In genomic region chr11:134026655-134027343, GRCh38 we compare ENCODE assay signal across 13 cellular contexts. TPM values are rescaled to one million over a fixed set of nuclear protein-coding genes. Genes with fewer than 3 reads are reported as not detected.
DNase-seq lines count a peak whose midpoint lies in the region; ATAC-seq and TF ChIP-seq lines count a peak whose summit lies in the region.
"Had no signal": no experiment of that assay in that cellular context is flagged by ENCODE, and none has a peak within 500 bp of the region (broad histone marks: within the 10 kb centered on the region; RNA-seq: fewer than 3 reads in every experiment).

No MANE protein-coding gene starts in this region.

- TF ChIP-seq POLR2A in erythroblast (IDR thresholded peaks at IDR 0.05; ENCODE audit: low read length) = no peak

- H3K36me3 Mint-ChIP-seq in CD4-positive, CD25-positive, alpha-beta regulatory T cell = no peaks in the 10 kb centered on the region
- no peaks in the 10 kb centered on the region for H3K36me3 Mint-ChIP-seq in GM23338 (ENCODE audit: low read depth)

- H3K27me3 ChIP-seq in CD4-positive, CD25-positive, alpha-beta regulatory T cell (ENCODE audit: control insufficient read depth, insufficient read depth, low read length) = no peaks in the 10 kb centered on the region
- no peaks in the 10 kb centered on the region; the same call in 1 of the 2 replicates for H3K27me3 ChIP-seq in GM23338 (ENCODE audit: insufficient read depth)
- H3K27me3 ChIP-seq: right lobe of liver had no signal

- H3F3A ChIP-seq in GM23338 (replicated peaks; ENCODE audit: low read depth) = no peaks in the 10 kb centered on the region

- peak overlapping the region in 2 of 3 donors; percentile 93 to 94 for H3K27ac Mint-ChIP-seq in CD4-positive, CD25-positive, alpha-beta regulatory T cell
- H3K27ac Mint-ChIP-seq in GM23338 = no peak overlapping the region

- peaks cover 0 to 2% (median 0%) of the 10 kb centered on the region in 7 donors for H3K9me3 Mint-ChIP-seq in CD4-positive, CD25-positive, alpha-beta regulatory T cell
- no peaks in the 10 kb centered on the region for H3K9me3 Mint-ChIP-seq in GM23338

- TF ChIP-seq CTCF in GM23338 (conservative IDR thresholded peaks at IDR 0.05; ENCODE audit: low read depth in 2 of 2) = no peak

- peak overlapping the region; percentile 49 for H3K4me3 ChIP-seq in CD4-positive, CD25-positive, alpha-beta regulatory T cell (ENCODE audit: low read depth, low read length)
- H3K4me3 ChIP-seq in GM23338 = no peak overlapping the region
- H3K4me3 ChIP-seq: right lobe of liver had no signal

- no peaks in the 10 kb centered on the region for H3K36me3 ChIP-seq in CD4-positive, CD25-positive, alpha-beta regulatory T cell (ENCODE audit: control insufficient read depth, insufficient read depth, low read length)
- no peaks in the 10 kb centered on the region for H3K36me3 ChIP-seq in GM23338 (ENCODE audit: insufficient read depth)
- H3K36me3 ChIP-seq: right lobe of liver had no signal

- H4K20me1 ChIP-seq in GM23338 (replicated peaks; ENCODE audit: insufficient read depth) = no peaks in the 10 kb centered on the region; the same call in 1 of the 2 replicates

- H3K9me2 ChIP-seq in GM23338 (ENCODE audit: insufficient read depth) = no peaks in the 10 kb centered on the region

- no peaks in the 10 kb centered on the region for H3K79me2 ChIP-seq in GM23338 (replicated peaks; ENCODE audit: insufficient read depth)

- no peaks in the 10 kb centered on the region for H3K9me3 ChIP-seq in CD4-positive, CD25-positive, alpha-beta regulatory T cell (ENCODE audit: control insufficient read depth in 2 of 2, low read length in 2 of 2)
- H3K9me3 ChIP-seq: right lobe of liver had no signal

- H3K4me2 ChIP-seq in GM23338 = no peak overlapping the region

- DNase-seq in CD4-positive, CD25-positive, alpha-beta regulatory T cell = no peak
- DNase-seq in GM23338 (ENCODE audit: low spot score) (peak; percentile 45), kidney tubule cell (ENCODE audit: low spot score) (peak; percentile 28), erythroblast (lab: John Stamatoyannopoulos, UW) (no peak), NCI-H526 treated with DMSO at 0.1 percent for 48 hours (lab: John Stamatoyannopoulos, UW) (no peak), inferior parietal cortex (ENCODE audit: extremely low spot score) (no peak)
- DNase-seq: KG1, NCI-H446 had no signal

- H2AFZ ChIP-seq in GM23338 = no peak overlapping the region

- H3K4me1 Mint-ChIP-seq in CD4-positive, CD25-positive, alpha-beta regulatory T cell = peaks cover 9 to 48% (median 31%) of the 10 kb centered on the region in 4 donors
- peaks cover 22% of the 10 kb centered on the region for H3K4me1 Mint-ChIP-seq in GM23338

- H3K27ac ChIP-seq in CD4-positive, CD25-positive, alpha-beta regulatory T cell (ENCODE audit: insufficient read depth, low read length, poor library complexity, severe bottlenecking) = peak overlapping the region; percentile 64
- no peak overlapping the region for H3K27ac ChIP-seq in GM23338 (ENCODE audit: low read depth)
- H3K27ac ChIP-seq: C4-2B, right lobe of liver had no signal

- peaks cover 24% of the 10 kb centered on the region for H3K4me1 ChIP-seq in CD4-positive, CD25-positive, alpha-beta regulatory T cell (ENCODE audit: control insufficient read depth, insufficient read depth, low read length, poor library complexity, severe bottlenecking)
- H3K4me1 ChIP-seq in GM23338 (ENCODE audit: insufficient read depth) = peaks cover 4% of the 10 kb centered on the region; the same call in 1 of the 2 replicates
- H3K4me1 ChIP-seq: right lobe of liver had no signal

- ATAC-seq in CD4-positive, CD25-positive, alpha-beta regulatory T cell (ENCODE audit: low read depth in 2 of 2) = no peak
- ATAC-seq in GM23338 = peak; percentile 77
- ATAC-seq in SK-N-SH treated with all-trans-retinoic acid at 6 μM for 48 hours = peak; percentile 12; the same call in 2 of the 3 replicates
- ATAC-seq in HG03108 (IDR thresholded peaks at IDR 0.05; ENCODE audit: unreplicated experiment) = no peak
- ATAC-seq: right lobe of liver, Right ventricle myocardium inferior had no signal

- H3K27me3 Mint-ChIP-seq in CD4-positive, CD25-positive, alpha-beta regulatory T cell = peaks cover 15% of the 10 kb centered on the region
- peaks cover 13% of the 10 kb centered on the region for H3K27me3 Mint-ChIP-seq in GM23338 (ENCODE audit: insufficient read depth, low read depth, poor library complexity)

- peak overlapping the region in 2 of 4 donors; percentile 58 to 79 for H3K4me3 Mint-ChIP-seq in CD4-positive, CD25-positive, alpha-beta regulatory T cell
- no peak overlapping the region for H3K4me3 Mint-ChIP-seq in GM23338

TF ChIP-seq in GM23338, 12 proteins besides CTCF, POLR2A, EP300 and RAD21 (continues in another document):
- TF ChIP-seq NANOG (IDR thresholded peaks at IDR 0.05; ENCODE audit: borderline replicate concordance) (no peak), REST (IDR thresholded peaks at IDR 0.05; ENCODE audit: unreplicated experiment) (no peak), ZNF331 (CRISPR knock-in tag; IDR thresholded peaks at IDR 0.05; ENCODE audit: low read depth) (no peak)

TF ChIP-seq in SK-N-SH treated with all-trans-retinoic acid at 6 μM for 48 hours, 23 proteins besides CTCF, POLR2A, EP300 and RAD21 (continues in another document):
- no peak for TF ChIP-seq ESRRG (CRISPR knock-in tag; IDR thresholded peaks at IDR 0.05)
- TF ChIP-seq TSHZ2 (CRISPR knock-in tag; IDR thresholded peaks at IDR 0.05) = no peak
- no peak for TF ChIP-seq ZC3H10 (CRISPR knock-in tag; IDR thresholded peaks at IDR 0.05)
- no peak for TF ChIP-seq ZNF565 (CRISPR knock-in tag; conservative IDR thresholded peaks at IDR 0.05; ENCODE audit: low read depth)
- TF ChIP-seq ZFP30 (CRISPR knock-in tag; IDR thresholded peaks at IDR 0.05) = no peak
- no peak for TF ChIP-seq ZNF8 (CRISPR knock-in tag; IDR thresholded peaks at IDR 0.05)
- TF ChIP-seq CSDC2 (CRISPR knock-in tag; IDR thresholded peaks at IDR 0.05) = no peak
- no peak for TF ChIP-seq CSRNP3 (CRISPR knock-in tag; IDR thresholded peaks at IDR 0.05)
- no peak for TF ChIP-seq ZFP3 (CRISPR knock-in tag; IDR thresholded peaks at IDR 0.05)
- no peak for TF ChIP-seq GLIS3 (CRISPR knock-in tag; IDR thresholded peaks at IDR 0.05)
- TF ChIP-seq SNAI2 (CRISPR knock-in tag; IDR thresholded peaks at IDR 0.05) = no peak
- no peak for TF ChIP-seq TCF4 (CRISPR knock-in tag; IDR thresholded peaks at IDR 0.05; ENCODE audit: borderline replicate concordance)
- TF ChIP-seq PATZ1 (CRISPR knock-in tag; IDR thresholded peaks at IDR 0.05; ENCODE audit: borderline replicate concordance) = no peak
- no peak for TF ChIP-seq ARNTL (CRISPR knock-in tag; IDR thresholded peaks at IDR 0.05; ENCODE audit: borderline replicate concordance, low read depth)
- TF ChIP-seq ZNF70 (CRISPR knock-in tag; IDR thresholded peaks at IDR 0.05) = no peak

RNA-seq across cellular contexts. Expression of gene JAM3, which starts 42.1 kb away (rescaled TPM):
- total RNA-seq in CD4-positive, CD25-positive, alpha-beta regulatory T cell = 5.5 TPM
- polyA plus RNA-seq in CD4-positive, CD25-positive, alpha-beta regulatory T cell = 1 to 10 TPM; 3.1 to 4.6 (median 3.3) TPM
- total RNA-seq in GM23338 (2014; rRNA removed; shearing (Covaris generic)) = 41.5 and 44.8 TPM in 2 replicates
- polyA plus RNA-seq in GM23338 (2016; fragmentation: Nextera tagmentation; extraction: Ambion mirVana) = 13.1 and 14.1 TPM in 2 replicates

Comparison
In these comparisons a context has a peak if more than half of its experiments do, and no peak if none do; other contexts are left out.
1. ATAC-seq: peak in GM23338 (single experiment) and SK-N-SH treated with all-trans-retinoic acid at 6 μM for 48 hours (single experiment); none in CD4-positive, CD25-positive, alpha-beta regulatory T cell (0 of 2) and HG03108 (single experiment).
2. DNase-seq: peak in GM23338 (single experiment) and kidney tubule cell (single experiment); none in CD4-positive, CD25-positive, alpha-beta regulatory T cell (0 of 3), erythroblast (0 of 2), NCI-H526 treated with DMSO at 0.1 percent for 48 hours (single experiment) and inferior parietal cortex (single experiment).